Comparison of ENCODE assay signal across 23 cellular contexts in genomic region chr2:39920318-39920775, GRCh38.
DNase-seq lines count a peak whose midpoint lies in the region; ATAC-seq and TF ChIP-seq lines count a peak whose summit lies in the region.
"Had no signal": no experiment of that assay in that cellular context is flagged by ENCODE, and none has a peak within 500 bp of the region (broad histone marks: within the 10 kb centered on the region; RNA-seq: fewer than 3 reads in every experiment).

No MANE protein-coding gene starts in this region.

- no peaks in the 10 kb centered on the region for H3K79me2 ChIP-seq in OCI-LY7 (ENCODE audit: insufficient read depth, low read depth, low read length)

- TF ChIP-seq CTCF in OCI-LY7 (conservative IDR thresholded peaks at IDR 0.05; ENCODE audit: low read length) (peak; percentile 57; the same call in 1 of the 2 replicates), foreskin keratinocyte (conservative IDR thresholded peaks at IDR 0.05) (peak; percentile 2)

- H3K9me2 ChIP-seq in OCI-LY7 (ENCODE audit: insufficient read depth, low read length) = no peaks in the 10 kb centered on the region

- intact Hi-C loops in OCI-LY7 (cut with micrococcal nuclease; ENCODE audit: unreplicated experiment) = loop anchor here (2.0 to 5.0 kb wide), 6 partner anchors 70 to 324 kb away; no protein-coding TSS in a partner anchor

- H3K4me1 ChIP-seq in OCI-LY7 (ENCODE audit: insufficient read depth, low read length, poor library complexity, severe bottlenecking) (peaks cover 74% of the 10 kb centered on the region), foreskin keratinocyte (no peaks in the 10 kb centered on the region)
- H3K4me1 ChIP-seq: upper lobe of right lung had no signal

- H3K27ac ChIP-seq in OCI-LY7 (ENCODE audit: low read depth, low read length, poor library complexity, severe bottlenecking) (peak overlapping the region; percentile 95), foreskin keratinocyte (no peak overlapping the region)
- H3K27ac ChIP-seq: cardiac muscle cell, epithelial cell of prostate, GM23248, neutrophil, upper lobe of right lung, VCaP had no signal

- H3K4me3 ChIP-seq in OCI-LY7 (ENCODE audit: low read depth, low read length, poor library complexity, severe bottlenecking) = peak overlapping the region; percentile 50
- H3K4me3 ChIP-seq: cardiac muscle cell, GM23248, upper lobe of right lung had no signal

- H3K4me2 ChIP-seq in OCI-LY7 (ENCODE audit: low read length) = peak overlapping the region; percentile 77

- H3K36me3 ChIP-seq in OCI-LY7 (ENCODE audit: insufficient read depth, low read length) = peaks cover 24% of the 10 kb centered on the region
- H3K36me3 ChIP-seq: cardiac muscle cell, neutrophil, upper lobe of right lung had no signal

- H3K9me3 ChIP-seq in OCI-LY7 (ENCODE audit: low read length) = peaks cover 15% of the 10 kb centered on the region
- H3K9me3 ChIP-seq: neutrophil, upper lobe of right lung had no signal

- ATAC-seq in foreskin keratinocyte (peak; percentile 36), HG03442 (IDR thresholded peaks at IDR 0.05; ENCODE audit: unreplicated experiment) (no peak), GM18517 (IDR thresholded peaks at IDR 0.05; ENCODE audit: unreplicated experiment) (no peak), HG03378 (IDR thresholded peaks at IDR 0.05; ENCODE audit: unreplicated experiment) (no peak)
- ATAC-seq: left cardiac atrium had no signal

- no peaks in the 10 kb centered on the region for H3K27me3 ChIP-seq in foreskin keratinocyte
- H3K27me3 ChIP-seq: cardiac muscle cell, neutrophil had no signal

- peak overlapping the region; percentile 59; the same call in 1 of the 2 replicates for H2AFZ ChIP-seq in OCI-LY7 (ENCODE audit: low read length)
- H2AFZ ChIP-seq: GM23248 had no signal

- H4K20me1 ChIP-seq in OCI-LY7 (ENCODE audit: insufficient read depth, low read length) = no peaks in the 10 kb centered on the region

- DNase-seq in stimulated activated CD4-positive, alpha-beta T cell treated with anti-CD3 and anti-CD28 coated beads, Interleukin-15, amount 100 ng/mL, for 24 hours = peak; percentile 12
- no peak for DNase-seq in stimulated activated CD4-positive, alpha-beta T cell treated with anti-CD3 and anti-CD28 coated beads, Interleukin-4, amount 100 ng/mL, for 4 hours
- DNase-seq in OCI-LY7 (ENCODE audit: low spot score) (peak; percentile 95), foreskin keratinocyte (no peak)
- DNase-seq: activated CD8-positive, alpha-beta memory T cell treated with anti-CD3 and anti-CD28 coated beads, Interleukin-2, amount 50 U/mL, for 4 hours; CD8-positive, alpha-beta memory T cell; DMS79 treated with DMSO at 0.1 percent for 48 hours; GM23248; left cardiac atrium; NCI-H2029; NCI-H510A treated with DMSO at 0.1 percent for 48 hours; OCI-M1; SIG-M5; stimulated activated CD4-positive, alpha-beta T cell treated with anti-CD3 and anti-CD28 coated beads, Interleukin-12 subunit alpha, Interleukin-12 subunit beta, amount 100 ng/mL, for 4 hours; stimulated activated naive CD4-positive, alpha-beta T cell treated with Interleukin-2 at 50 U/mL for 16 hours; upper lobe of right lung had no signal

- POLR2A ChIA-PET in OCI-LY7 (lab: Charles Lee) = interaction anchor here (0.5 to 1.9 kb wide), 8 partner anchors 10 to 743 kb away, joined by 3 to 5 read pairs (median 4); no protein-coding TSS in a partner anchor

- CTCF ChIA-PET in OCI-LY7 (lab: Charles Lee; ENCODE audit: unreplicated experiment) = interaction anchor here (1.0 to 1.7 kb wide), 2 partner anchors 10 to 69 kb away, joined by 3 to 4 read pairs; no protein-coding TSS in a partner anchor

- BruUV-seq in OCI-LY7 (replicated peaks; lab: Mats Ljungman, UMichigan) = no TSS peak

Comparison
In these comparisons a context has a peak if more than half of its experiments do, and no peak if none do; other contexts are left out.
1. DNase-seq: peak in stimulated activated CD4-positive, alpha-beta T cell treated with anti-CD3 and anti-CD28 coated beads, Interleukin-15, amount 100 ng/mL, for 24 hours (single experiment) and OCI-LY7 (single experiment); none in stimulated activated CD4-positive, alpha-beta T cell treated with anti-CD3 and anti-CD28 coated beads, Interleukin-4, amount 100 ng/mL, for 4 hours (0 of 2) and foreskin keratinocyte (0 of 2).